8 cellular contexts compared by ENCODE assay signal in genomic region chr16:88940196-88941050, GRCh38. TPM values are rescaled to one million over a fixed set of nuclear protein-coding genes. Genes with fewer than 3 reads are reported as not detected.
A peak's percentile ranks its signal among the peaks of the same experiment; 100 is the strongest.
DNase-seq lines count a peak whose midpoint lies in the region; ATAC-seq and TF ChIP-seq lines count a peak whose summit lies in the region.

No MANE protein-coding gene starts in this region.

- TF ChIP-seq POLR2A in heart left ventricle (IDR thresholded peaks at IDR 0.05) = no peak

- TF ChIP-seq CTCF in GM10266 (IDR thresholded peaks at IDR 0.05; ENCODE audit: control insufficient read depth, insufficient read depth, low read depth, missing control alignments) (no peak), heart left ventricle (IDR thresholded peaks at IDR 0.05) (no peak)

- H3K27me3 ChIP-seq in heart left ventricle (peaks cover 0 to 28% (median 7%) of the 10 kb centered on the region in 9 donors), HAP-1 (ENCODE audit: low read depth) (peaks cover 68% of the 10 kb centered on the region)

- H3K27ac ChIP-seq in heart left ventricle = peak overlapping the region; percentile 82 to 96 (median 89)

- peaks cover 12 to 57% (median 43%) of the 10 kb centered on the region in 12 donors for H3K4me1 ChIP-seq in heart left ventricle
- H3K4me1 ChIP-seq in HAP-1 = no peaks in the 10 kb centered on the region

- peak in 3 of 4 donors; percentile 25 to 51 (median 35) for ATAC-seq in heart left ventricle
- ATAC-seq in sciatic nerve = peak; percentile 27
- no peak for ATAC-seq in HG03159 (IDR thresholded peaks at IDR 0.05; ENCODE audit: unreplicated experiment)

- H3K9me3 ChIP-seq in heart left ventricle = no peaks in the 10 kb centered on the region
- H3K9me3 ChIP-seq in HAP-1 = no peaks in the 10 kb centered on the region

- H3K36me3 ChIP-seq in heart left ventricle (peaks cover 0 to 2% (median 0%) of the 10 kb centered on the region in 9 donors), HAP-1 (replicated peaks) (no peaks in the 10 kb centered on the region)

- in situ Hi-C loops in HAP-1 (cut with MboI; ENCODE audit: low sequenced_read_pairs) = no loop called here

- 1 to 2% (median 2%) methylated on average over 10 to 93 of the region's 93 CpGs for WGBS in heart left ventricle, 4 donors

- peak overlapping the region; percentile 59 to 86 (median 71) for H3K4me3 ChIP-seq in heart left ventricle
- no peak overlapping the region for H3K4me3 ChIP-seq in HAP-1

- intact Hi-C loops in heart left ventricle (cut with DNase I) = loop anchor here (1.0 to 10.0 kb wide), 14 partner anchors 20 to 347 kb away; partner anchors contain the start of genes ZNF778 (in 10 of the 10), ACSF3 (in 6 of the 10) and APRT (in 3 of the 10)
- intact Hi-C loops in sciatic nerve (cut with DNase I) = loop anchor here (5.0 kb wide), 1 partner anchor 277 kb away; the partner anchor contains the start of gene ZNF778

- DNase-seq in GM10266 (ENCODE audit: extremely low spot score) = peak; percentile 77
- peak; percentile 82 for DNase-seq in NCI-H2171 (lab: John Stamatoyannopoulos, UW)
- DNase-seq in heart left ventricle = peak in 3 of 5 donors; percentile 29 to 75 (median 65)
- no peak for DNase-seq in sciatic nerve (ENCODE audit: low spot score)
- DNase-seq in LoVo (ENCODE audit: low spot score) = no peak
- DNase-seq in HAP-1 (ENCODE audit: low spot score in 2 of 2) = no peak
- DNase-seq in stimulated activated CD4-positive, alpha-beta T cell treated with anti-CD3 and anti-CD28 coated beads, Interleukin-12 subunit alpha, Interleukin-12 subunit beta, amount 100 ng/mL, for 4 hours = no peak

RNA-seq across cellular contexts. Expression of gene CBFA2T3, which starts 36.6 kb away (rescaled TPM):
- total RNA-seq in heart left ventricle = 10 to 100 TPM in 2 of 9 donors, 1 to 10 TPM in 7; 5.0 to 12.0 (median 5.8) TPM
- 10 to 100 TPM in 1 of 2 donors, 1 to 10 TPM in 1; 5.5 to 11.1 TPM for polyA plus RNA-seq in heart left ventricle
- total RNA-seq in sciatic nerve = 8.2 TPM

Comparison
In these comparisons a context has a peak if more than half of its experiments do, and no peak if none do; other contexts are left out.
1. DNase-seq: peak in GM10266 (single experiment), NCI-H2171 (single experiment) and heart left ventricle (3 of 5); none in sciatic nerve (single experiment), LoVo (single experiment), HAP-1 (0 of 2) and stimulated activated CD4-positive, alpha-beta T cell treated with anti-CD3 and anti-CD28 coated beads, Interleukin-12 subunit alpha, Interleukin-12 subunit beta, amount 100 ng/mL, for 4 hours (single experiment).